ENCODE assay signal across 8 cellular contexts in genomic region chrX:104098151-104098808, GRCh38. TPM values are rescaled to one million over a fixed set of nuclear protein-coding genes. Genes with fewer than 3 reads are reported as not detected.
DNase-seq lines count a peak whose midpoint lies in the region; ATAC-seq and TF ChIP-seq lines count a peak whose summit lies in the region.

No MANE protein-coding gene starts in this region.

- ATAC-seq in HG02610 (IDR thresholded peaks at IDR 0.05; ENCODE audit: unreplicated experiment): peak; percentile 74
- ATAC-seq in T-cell (replicated peaks in 1 of 4): peak; percentile 51 to 74 (median 70)
- ATAC-seq in left lung: peak; percentile 89

- H3K27me3 Mint-ChIP-seq in T-cell: peaks cover 0 to 34% of the 10 kb centered on the region in 2 donors

- H3K27ac ChIP-seq in left lung: no peak overlapping the region

- no peaks in the 10 kb centered on the region for H3K4me1 ChIP-seq in left lung

- intact Hi-C loops in left lung (cut with DNase I): no loop called here

- H3K9me3 ChIP-seq in left lung: no peaks in the 10 kb centered on the region

- CTCF ChIA-PET in T-cell (lab: Charles Lee): interaction anchor here (0.6 to 3.0 kb wide), 7 partner anchors 13 to 67 kb away, joined by 3 to 27 read pairs (median 6); partner anchors contain the start of gene ZCCHC18 (in 1 of the 2)

- H3K9me3 Mint-ChIP-seq in T-cell: no peaks in the 10 kb centered on the region

- peak; percentile 41 to 64 for TF ChIP-seq CTCF in left lung (IDR thresholded peaks at IDR 0.05)

- peak; percentile 15 to 17 for DNase-seq in activated CD8-positive, alpha-beta memory T cell treated with anti-CD3 and anti-CD28 coated beads for 1 hour (ENCODE audit: extremely low read depth in 1 of 2, low read depth in 1 of 2)
- DNase-seq in activated CD8-positive, alpha-beta memory T cell treated with anti-CD3 and anti-CD28 coated beads, Interleukin-2, amount 50 U/mL, for 48 hours: no peak
- DNase-seq in NCI-H1694 treated with DMSO at 0.1 percent for 48 hours (lab: John Stamatoyannopoulos, UW) (peak; percentile 70), T-cell (peak in 29 of 34 experiments; percentile 11 to 60 (median 41)), left lung (no peak)
- DNase-seq in central memory CD4-positive, alpha-beta T cell: peak; percentile 49
- peak; percentile 10 for DNase-seq in stimulated activated naive CD4-positive, alpha-beta T cell treated with Interleukin-2 at 50 U/mL for 16 hours (lab: John Stamatoyannopoulos, UW)

- H3K27ac Mint-ChIP-seq in T-cell: no peak overlapping the region

- no peak overlapping the region for H3K4me3 ChIP-seq in left lung

- peaks cover 0 to 5% (median 3%) of the 10 kb centered on the region in 3 donors for H3K4me1 Mint-ChIP-seq in T-cell

- POLR2A ChIA-PET in T-cell (lab: Charles Lee): no interaction called here

- H3K27me3 ChIP-seq in left lung: peaks cover 0 to 12% of the 10 kb centered on the region in 2 donors

- no peak overlapping the region for H3K4me3 Mint-ChIP-seq in T-cell

- H3K36me3 Mint-ChIP-seq in T-cell: no peaks in the 10 kb centered on the region

- H3K36me3 ChIP-seq in left lung: no peaks in the 10 kb centered on the region

RNA-seq across cellular contexts. Expression of gene ZCCHC18, which starts 14.0 kb away (rescaled TPM):
- total RNA-seq in T-cell (10 to 100 TPM in 3 of 5 donors, 1 to 10 TPM in 2; 2.7 to 18.4 (median 10.3) TPM), left lung (1 to 10 TPM in 1 of 2 donors, under 1 TPM in 1; 0.42 to 1.4 TPM)

RNA-seq across cellular contexts. Expression of gene TMSB15C, which starts 22.2 kb away (rescaled TPM):
- total RNA-seq in T-cell (1 to 10 TPM; 2.1 to 3.5 (median 2.7) TPM), left lung (1 to 10 TPM; 1.0 to 2.8 TPM)

RNA-seq across cellular contexts. Expression of gene H2BW2, which starts 58.5 kb away (rescaled TPM):
- total RNA-seq in T-cell: not detected
- total RNA-seq in left lung: not detected

RNA-seq across cellular contexts. Expression of gene SLC25A53, which starts 58.5 kb away (rescaled TPM):
- total RNA-seq in T-cell (10 to 100 TPM; 10.1 to 20.2 (median 16.2) TPM), left lung (10 to 100 TPM in 1 of 2 donors, 1 to 10 TPM in 1; 9.1 to 10.1 TPM)

Comparison
In these comparisons a context has a peak if more than half of its experiments do, and no peak if none do; other contexts are left out.
1. DNase-seq: peak in activated CD8-positive, alpha-beta memory T cell treated with anti-CD3 and anti-CD28 coated beads for 1 hour (2 of 2), NCI-H1694 treated with DMSO at 0.1 percent for 48 hours (single experiment), T-cell (29 of 34), central memory CD4-positive, alpha-beta T cell (single experiment) and stimulated activated naive CD4-positive, alpha-beta T cell treated with Interleukin-2 at 50 U/mL for 16 hours (single experiment); none in activated CD8-positive, alpha-beta memory T cell treated with anti-CD3 and anti-CD28 coated beads, Interleukin-2, amount 50 U/mL, for 48 hours (single experiment) and left lung (0 of 2).
2. Peak in every context shown above with its lines, with median percentiles within 50 percentile points of each other: ATAC-seq.